1 cellular context compared by ENCODE assay signal in genomic region chr1:159936284-159936904, GRCh38.
A peak's percentile ranks its signal among the peaks of the same experiment; 100 is the strongest.
TF ChIP-seq lines count a peak whose summit lies in the region.

No MANE protein-coding gene starts in this region.

TF ChIP-seq in HepG2, 621 proteins besides CTCF, POLR2A, EP300 and RAD21 (continues in another document):
- TF ChIP-seq POLR2AphosphoS5 (IDR thresholded peaks at IDR 0.05; ENCODE audit: low read depth, low read length): no peak
- TF ChIP-seq CERS6 (CRISPR knock-in tag; IDR thresholded peaks at IDR 0.05): no peak
- no peak for TF ChIP-seq SIX1 (CRISPR knock-in tag; IDR thresholded peaks at IDR 0.05; ENCODE audit: borderline replicate concordance)
- TF ChIP-seq PITX1 (CRISPR knock-in tag; IDR thresholded peaks at IDR 0.05): peak; percentile 41; the same call in 1 of the 2 replicates
- no peak for TF ChIP-seq ZNF576 (CRISPR knock-in tag; IDR thresholded peaks at IDR 0.05)
- no peak for TF ChIP-seq SOX5 (CRISPR knock-in tag; IDR thresholded peaks at IDR 0.05; ENCODE audit: borderline replicate concordance)
- TF ChIP-seq FOXM1 (CRISPR knock-in tag; IDR thresholded peaks at IDR 0.05): no peak
- 0 out of 2 replicates have a peak, but pooled peaks have one; percentile 54 for TF ChIP-seq EEA1 (CRISPR knock-in tag; IDR thresholded peaks at IDR 0.05; ENCODE audit: borderline replicate concordance)
- no peak for TF ChIP-seq JDP2 (CRISPR knock-in tag; IDR thresholded peaks at IDR 0.05; ENCODE audit: borderline replicate concordance)
- no peak for TF ChIP-seq E2F5 (CRISPR knock-in tag; conservative IDR thresholded peaks at IDR 0.05)
- TF ChIP-seq TAF15 (IDR thresholded peaks at IDR 0.05; ENCODE audit: low read depth, low read length, poor library complexity, severe bottlenecking): peak; percentile 62
- TF ChIP-seq ZFP36L2 (CRISPR knock-in tag; IDR thresholded peaks at IDR 0.05): no peak
- no peak for TF ChIP-seq SNRNP70 (IDR thresholded peaks at IDR 0.05; ENCODE audit: low read depth, low read length)
- no peak for TF ChIP-seq KAT8 (CRISPR knock-in tag; IDR thresholded peaks at IDR 0.05)
- TF ChIP-seq ZNF710 (CRISPR knock-in tag; IDR thresholded peaks at IDR 0.05; ENCODE audit: borderline replicate concordance): no peak
- no peak for TF ChIP-seq MLXIP (CRISPR knock-in tag; IDR thresholded peaks at IDR 0.05; ENCODE audit: borderline replicate concordance)
- TF ChIP-seq THAP9 (CRISPR knock-in tag; IDR thresholded peaks at IDR 0.05; ENCODE audit: borderline replicate concordance): no peak
- TF ChIP-seq ZNF17 (CRISPR knock-in tag; IDR thresholded peaks at IDR 0.05): no peak
- peak; percentile 21; the same call in 1 of the 2 replicates for TF ChIP-seq TBX2 (CRISPR knock-in tag; IDR thresholded peaks at IDR 0.05; ENCODE audit: borderline replicate concordance)
- no peak for TF ChIP-seq PAWR (CRISPR knock-in tag; IDR thresholded peaks at IDR 0.05; ENCODE audit: borderline replicate concordance)
- no peak for TF ChIP-seq TRAFD1 (CRISPR knock-in tag; IDR thresholded peaks at IDR 0.05; ENCODE audit: borderline replicate concordance)
- TF ChIP-seq SPEN (CRISPR knock-in tag; IDR thresholded peaks at IDR 0.05; ENCODE audit: low read depth): peak; percentile 24; the same call in 1 of the 2 replicates
- TF ChIP-seq TERF1 (CRISPR knock-in tag; IDR thresholded peaks at IDR 0.05): no peak
- no peak for TF ChIP-seq UBTF (CRISPR knock-in tag; IDR thresholded peaks at IDR 0.05)
- TF ChIP-seq SALL2 (CRISPR knock-in tag; IDR thresholded peaks at IDR 0.05): no peak
- TF ChIP-seq ARHGAP35 (CRISPR knock-in tag; IDR thresholded peaks at IDR 0.05; ENCODE audit: borderline replicate concordance): no peak
- TF ChIP-seq HOXA5 (CRISPR knock-in tag; IDR thresholded peaks at IDR 0.05): no peak
- no peak for TF ChIP-seq ZNF598 (CRISPR knock-in tag; IDR thresholded peaks at IDR 0.05; ENCODE audit: borderline replicate concordance)
- no peak for TF ChIP-seq AKNA (CRISPR knock-in tag; IDR thresholded peaks at IDR 0.05; ENCODE audit: borderline replicate concordance)
- TF ChIP-seq ATF4 (CRISPR knock-in tag; IDR thresholded peaks at IDR 0.05): no peak
- no peak for TF ChIP-seq ZNF644 (CRISPR knock-in tag; IDR thresholded peaks at IDR 0.05; ENCODE audit: low read depth)
- TF ChIP-seq ZFP82 (CRISPR knock-in tag; IDR thresholded peaks at IDR 0.05; ENCODE audit: borderline replicate concordance): no peak
- TF ChIP-seq KDM2A (CRISPR knock-in tag; IDR thresholded peaks at IDR 0.05; ENCODE audit: borderline replicate concordance, low read depth): peak; percentile 42; the same call in 1 of the 2 replicates
- 0 out of 2 replicates have a peak, but pooled peaks have one; percentile 22 for TF ChIP-seq MIER2 (CRISPR knock-in tag; IDR thresholded peaks at IDR 0.05)
- no peak for TF ChIP-seq ZNF468 (CRISPR knock-in tag; IDR thresholded peaks at IDR 0.05)
